7 cellular contexts compared by ENCODE assay signal in genomic region chr15:64247535-64247905, GRCh38.
DNase-seq lines count a peak whose midpoint lies in the region; ATAC-seq and TF ChIP-seq lines count a peak whose summit lies in the region.

No MANE protein-coding gene starts in this region.

- H2AFZ ChIP-seq in GM23338 = no peak overlapping the region

- no peaks in the 10 kb centered on the region; the same call in 2 of the 3 replicates for H3K36me3 Mint-ChIP-seq in GM23338 (ENCODE audit: low read depth)

- H3K9me3 Mint-ChIP-seq in GM23338 = no peaks in the 10 kb centered on the region

- H3K27me3 Mint-ChIP-seq in GM23338 (ENCODE audit: insufficient read depth, low read depth, poor library complexity) = no peaks in the 10 kb centered on the region

- H3K27me3 ChIP-seq in GM23338 (ENCODE audit: insufficient read depth) = no peaks in the 10 kb centered on the region
- H3K27me3 ChIP-seq in SJSA1 (replicated peaks) = no peaks in the 10 kb centered on the region
- no peaks in the 10 kb centered on the region for H3K27me3 ChIP-seq in iPS-18a (ENCODE audit: control insufficient read depth, insufficient read depth, low read length)

- 0 out of 2 replicates have a peak, but pooled peaks cover 3% of the 10 kb centered on the region for H3K79me2 ChIP-seq in GM23338 (replicated peaks; ENCODE audit: insufficient read depth)

- ATAC-seq in GM23338 = no peak

- H3K9me3 ChIP-seq in SJSA1 (replicated peaks) (no peaks in the 10 kb centered on the region), iPS-18a (ENCODE audit: control insufficient read depth, low read depth, low read length) (no peaks in the 10 kb centered on the region)

- H3F3A ChIP-seq in GM23338 (replicated peaks; ENCODE audit: low read depth) = no peaks in the 10 kb centered on the region

- H3K4me3 ChIP-seq in GM23338 = no peak overlapping the region
- no peak overlapping the region for H3K4me3 ChIP-seq in SJSA1
- H3K4me3 ChIP-seq in iPS-18a (ENCODE audit: low read length) = no peak overlapping the region
- H3K4me3 ChIP-seq in skin epidermis = no peak overlapping the region

- H3K27ac ChIP-seq in GM23338 (ENCODE audit: low read depth) (peak overlapping the region; percentile 53), SJSA1 (peak overlapping the region; percentile 59), iPS-18a (ENCODE audit: low read length) (peak overlapping the region; percentile 16), skin epidermis (peak overlapping the region in 11 of 21 experiments; percentile 6 to 66 (median 45))

- TF ChIP-seq CTCF in GM23338 (conservative IDR thresholded peaks at IDR 0.05; ENCODE audit: low read depth in 2 of 2) = no peak
- TF ChIP-seq CTCF in GM20000 (IDR thresholded peaks at IDR 0.05; ENCODE audit: extremely low read depth, missing control alignments) = no peak

- H3K36me3 ChIP-seq in GM23338 (ENCODE audit: insufficient read depth) (no peaks in the 10 kb centered on the region), SJSA1 (no peaks in the 10 kb centered on the region), iPS-18a (ENCODE audit: control insufficient read depth, low read depth, low read length) (no peaks in the 10 kb centered on the region)

- H3K9me2 ChIP-seq in GM23338 (ENCODE audit: insufficient read depth) = no peaks in the 10 kb centered on the region

- peak overlapping the region; percentile 81 for H3K27ac Mint-ChIP-seq in GM23338

- peaks cover 14% of the 10 kb centered on the region; the same call in 1 of the 2 replicates for H3K4me1 ChIP-seq in GM23338 (ENCODE audit: insufficient read depth)
- peaks cover 51% of the 10 kb centered on the region for H3K4me1 ChIP-seq in SJSA1 (replicated peaks)
- peaks cover 20% of the 10 kb centered on the region for H3K4me1 ChIP-seq in iPS-18a (ENCODE audit: control insufficient read depth, low read depth, low read length)

- no peak overlapping the region for H3K4me3 Mint-ChIP-seq in GM23338

- H3K4me2 ChIP-seq in GM23338 = 0 out of 2 replicates have a peak overlapping the region, but pooled peaks have one; percentile 3

- peaks cover 19% of the 10 kb centered on the region for H3K4me1 Mint-ChIP-seq in GM23338

- H3K9ac ChIP-seq in iPS-18a (ENCODE audit: low read length) = peak overlapping the region; percentile 53

- H4K20me1 ChIP-seq in GM23338 (replicated peaks; ENCODE audit: insufficient read depth) = no peaks in the 10 kb centered on the region

- DNase-seq in GM23338 (ENCODE audit: low spot score) (no peak), SJSA1 (ENCODE audit: low read depth in 1 of 2, low spot score in 2 of 2) (no peak), HPDE6-E6E7 (ENCODE audit: extremely low spot score) (no peak), EL (no peak), GM20000 (ENCODE audit: low spot score) (no peak)

TF ChIP-seq in GM23338, 12 proteins besides CTCF, POLR2A, EP300 and RAD21:
- TF ChIP-seq STAT1 (IDR thresholded peaks at IDR 0.05; ENCODE audit: unreplicated experiment) = no peak
- TF ChIP-seq ETS1 (IDR thresholded peaks at IDR 0.05) = no peak
TF ChIP-seq in GM23338: peak in this region for 0.
